ENCODE assay signal across 28 cellular contexts in genomic region chr3:30452446-30452845, GRCh38.
DNase-seq lines count a peak whose midpoint lies in the region; ATAC-seq, FAIRE-seq and TF ChIP-seq lines count a peak whose summit lies in the region.
"Had no signal": no experiment of that assay in that cellular context is flagged by ENCODE, and none has a peak within 500 bp of the region (broad histone marks: within the 10 kb centered on the region; RNA-seq: fewer than 3 reads in every experiment).

No MANE protein-coding gene starts in this region.

- no peak overlapping the region for H2AFZ ChIP-seq in SK-N-SH (ENCODE audit: low read depth)
- no peak overlapping the region for H2AFZ ChIP-seq in astrocyte (ENCODE audit: low read depth, low read length)

- peak; percentile 26 for FAIRE-seq in astrocyte (lab: Jason Lieb, UNC)
- FAIRE-seq: A549, D721Med, GM12878, GM12892, GM18507 had no signal

- peaks cover 12% of the 10 kb centered on the region for H3K4me1 Mint-ChIP-seq in astrocyte (ENCODE audit: low read depth, unreplicated experiment)
- H3K4me1 Mint-ChIP-seq: B cell had no signal

- H3K27me3 Mint-ChIP-seq in astrocyte (ENCODE audit: low read depth, unreplicated experiment), result no peaks in the 10 kb centered on the region
- H3K27me3 Mint-ChIP-seq: B cell; CD4-positive, alpha-beta T cell had no signal

- no peak overlapping the region for H3K4me3 Mint-ChIP-seq in astrocyte (ENCODE audit: unreplicated experiment)
- H3K4me3 Mint-ChIP-seq: B cell; CD4-positive, alpha-beta T cell; CD8-positive, alpha-beta T cell had no signal

- CTCF ChIA-PET in SK-N-SH (lab: Yijun Ruan, JAX), result no interaction called here

- H3K9me3 ChIP-seq in SK-N-SH, result peaks cover 6% of the 10 kb centered on the region
- H3K9me3 ChIP-seq in left ventricle myocardium inferior (replicated peaks), result peaks cover 12% of the 10 kb centered on the region
- no peaks in the 10 kb centered on the region for H3K9me3 ChIP-seq in astrocyte (ENCODE audit: insufficient read depth, low read depth, low read length)
- H3K9me3 ChIP-seq in tibial artery, result no peaks in the 10 kb centered on the region
- H3K9me3 ChIP-seq: A549 had no signal

- DNase-seq in SK-N-SH (no peak), left ventricle myocardium inferior (no peak), left ventricle myocardium superior (no peak), astrocyte (ENCODE audit: low read depth) (no peak), tibial artery (no peak), SHP77 treated with DMSO at 0.1 percent for 48 hours (lab: John Stamatoyannopoulos, UW) (no peak)
- DNase-seq: AML-193; Caco-2; Calu3; CD4-positive, alpha-beta T cell; CD8-positive, alpha-beta T cell; DMS153; DMS53; DMS79; DND-41; EL; GDM1 had no signal

- H3K9ac ChIP-seq in SK-N-SH (no peak overlapping the region), astrocyte (ENCODE audit: low read length) (no peak overlapping the region)
- H3K9ac ChIP-seq: BLaER1 treated with 17β-estradiol and CSF1 and Interleukin-3, amounts not matched to agents 10 nM and 100 nM had no signal

- H3K36me3 ChIP-seq in SK-N-SH (replicated peaks in 1 of 2; ENCODE audit: control insufficient read depth in 1 of 2, insufficient read depth in 2 of 2, low read length in 1 of 2) (no peaks in the 10 kb centered on the region), left ventricle myocardium inferior (no peaks in the 10 kb centered on the region), astrocyte (ENCODE audit: insufficient read depth, low read length) (no peaks in the 10 kb centered on the region), tibial artery (no peaks in the 10 kb centered on the region)
- H3K36me3 ChIP-seq: BLaER1 treated with 17β-estradiol and CSF1 and Interleukin-3, amounts not matched to agents 10 nM and 100 nM had no signal

- peaks cover 1% of the 10 kb centered on the region for H3K9me3 Mint-ChIP-seq in astrocyte (ENCODE audit: unreplicated experiment)
- H3K9me3 Mint-ChIP-seq: CD4-positive, alpha-beta T cell had no signal

- H4K20me1 ChIP-seq in SK-N-SH (ENCODE audit: insufficient read depth) (no peaks in the 10 kb centered on the region), astrocyte (ENCODE audit: insufficient read depth, low read length) (no peaks in the 10 kb centered on the region)
- H4K20me1 ChIP-seq: BLaER1 treated with 17β-estradiol and CSF1 and Interleukin-3, amounts not matched to agents 10 nM and 100 nM had no signal

- 75% methylated on average over 3 of the region's 3 CpGs for WGBS in SK-N-SH (ENCODE audit: low lambda C conversion rate)

- no peak overlapping the region for H3K27ac Mint-ChIP-seq in astrocyte (ENCODE audit: unreplicated experiment)
- H3K27ac Mint-ChIP-seq: B cell; CD4-positive, alpha-beta T cell; CD8-positive, alpha-beta T cell had no signal

- TF ChIP-seq CTCF in SK-N-SH (IDR thresholded peaks at IDR 0.05), result no peak
- no peak for TF ChIP-seq CTCF in left ventricle myocardium inferior (IDR thresholded peaks at IDR 0.05; ENCODE audit: borderline replicate concordance)
- no peak for TF ChIP-seq CTCF in astrocyte (IDR thresholded peaks at IDR 0.05; ENCODE audit: insufficient read depth, low read depth, low read length)
- TF ChIP-seq CTCF in tibial artery (IDR thresholded peaks at IDR 0.05), result no peak

- peaks cover 9% of the 10 kb centered on the region for H3F3A ChIP-seq in SK-N-SH (replicated peaks; ENCODE audit: insufficient read depth)

- H3K4me2 ChIP-seq in SK-N-SH (no peak overlapping the region), astrocyte (ENCODE audit: low read length) (no peak overlapping the region)
- H3K4me2 ChIP-seq: A549 had no signal

- TF ChIP-seq RAD21 in SK-N-SH (IDR thresholded peaks at IDR 0.05; ENCODE audit: low read length), result no peak

- H3K27me3 ChIP-seq in SK-N-SH (ENCODE audit: insufficient read depth) (no peaks in the 10 kb centered on the region), left ventricle myocardium inferior (ENCODE audit: low read depth) (no peaks in the 10 kb centered on the region), astrocyte (ENCODE audit: insufficient read depth, low read length) (no peaks in the 10 kb centered on the region), tibial artery (no peaks in the 10 kb centered on the region)
- H3K27me3 ChIP-seq: BLaER1 treated with 17β-estradiol and CSF1 and Interleukin-3, amounts not matched to agents 10 nM and 100 nM had no signal

- H3K27ac ChIP-seq in SK-N-SH (ENCODE audit: low read depth in 2 of 2, low read length in 1 of 2) (no peak overlapping the region; a peak in 2 of 4 replicates), left ventricle myocardium inferior (replicated peaks) (peak overlapping the region; percentile 82), astrocyte (ENCODE audit: low read depth, low read length) (no peak overlapping the region), tibial artery (peak overlapping the region; percentile 27 to 70)
- H3K27ac ChIP-seq: 22Rv1; A549; BLaER1 treated with 17β-estradiol and CSF1 and Interleukin-3, amounts not matched to agents 10 nM and 100 nM; C4-2B had no signal

- TF ChIP-seq EP300 in SK-N-SH (IDR thresholded peaks at IDR 0.05; ENCODE audit: borderline replicate concordance in 1 of 2, low read depth in 1 of 2, low read length in 1 of 2), result no peak

- ATAC-seq in SK-N-SH treated with all-trans-retinoic acid at 6 μM for 48 hours (no peak), left ventricle myocardium superior (no peak), GM19351 (IDR thresholded peaks at IDR 0.05; ENCODE audit: unreplicated experiment) (no peak)
- ATAC-seq: A549; CD8-positive, alpha-beta T cell; GM12878 had no signal

- H3K4me1 ChIP-seq in SK-N-SH (ENCODE audit: control insufficient read depth in 1 of 2, insufficient read depth in 2 of 2, low read depth in 1 of 2, low read length in 1 of 2) (no peaks in the 10 kb centered on the region; a peak in 1 of 4 replicates), left ventricle myocardium inferior (peaks cover 32% of the 10 kb centered on the region), astrocyte (ENCODE audit: insufficient read depth, low read length) (no peaks in the 10 kb centered on the region), tibial artery (peaks cover 0 to 45% (median 18%) of the 10 kb centered on the region in 4 donors)
- H3K4me1 ChIP-seq: A549, Caco-2 had no signal

- no peaks in the 10 kb centered on the region for H3K36me3 Mint-ChIP-seq in astrocyte (ENCODE audit: low read depth, unreplicated experiment)
- H3K36me3 Mint-ChIP-seq: CD8-positive, alpha-beta T cell had no signal

- H3K4me3 ChIP-seq in SK-N-SH (ENCODE audit: low read depth in 2 of 2, low read length in 1 of 2) (no peak overlapping the region), left ventricle myocardium inferior (no peak overlapping the region), astrocyte (ENCODE audit: insufficient read depth, low read depth, low read length) (no peak overlapping the region), tibial artery (no peak overlapping the region)
- H3K4me3 ChIP-seq: A549; BLaER1 treated with 17β-estradiol and CSF1 and Interleukin-3, amounts not matched to agents 10 nM and 100 nM; GM12878 had no signal

- no peaks in the 10 kb centered on the region for H3K9me2 ChIP-seq in SK-N-SH

- no peaks in the 10 kb centered on the region for H3K79me2 ChIP-seq in SK-N-SH (ENCODE audit: insufficient read depth)
- H3K79me2 ChIP-seq in astrocyte (ENCODE audit: insufficient read depth, low read length), result no peaks in the 10 kb centered on the region

- intact Hi-C loops in left ventricle myocardium inferior (cut with micrococcal nuclease) (no loop called here), left ventricle myocardium superior (cut with micrococcal nuclease) (loop anchor here (10.0 kb wide), 1 partner anchor 232 kb away; no protein-coding TSS in a partner anchor), tibial artery (cut with DNase I; ENCODE audit: low total_unique reads) (no loop called here)

- POLR2A ChIA-PET in SK-N-SH (lab: Yijun Ruan, JAX), result no interaction called here

TF ChIP-seq in SK-N-SH treated with all-trans-retinoic acid at 6 μM for 48 hours, 23 proteins besides CTCF, POLR2A, EP300 and RAD21:
- TF ChIP-seq ISL1 (CRISPR knock-in tag; IDR thresholded peaks at IDR 0.05) (no peak), ZNF8 (CRISPR knock-in tag; IDR thresholded peaks at IDR 0.05) (peak; percentile 98)
TF ChIP-seq in SK-N-SH treated with all-trans-retinoic acid at 6 μM for 48 hours: peak in this region for 1.

TF ChIP-seq in SK-N-SH, 30 proteins besides CTCF, POLR2A, EP300 and RAD21 (continues in another document):
- TF ChIP-seq SMC3 (IDR thresholded peaks at IDR 0.05; ENCODE audit: low read depth, low read length), result no peak
- TF ChIP-seq, protein P1, sequence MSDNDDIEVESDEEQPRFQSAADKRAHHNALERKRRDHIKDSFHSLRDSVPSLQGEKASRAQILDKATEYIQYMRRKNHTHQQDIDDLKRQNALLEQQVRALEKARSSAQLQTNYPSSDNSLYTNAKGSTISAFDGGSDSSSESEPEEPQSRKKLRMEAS (IDR thresholded peaks at IDR 0.05; ENCODE audit: low read depth), result no peak
- no peak for TF ChIP-seq RFX5 (IDR thresholded peaks at IDR 0.05; ENCODE audit: low read length)
- no peak for TF ChIP-seq TEAD4 (IDR thresholded peaks at IDR 0.05; ENCODE audit: borderline replicate concordance, insufficient read depth)
- TF ChIP-seq JUND (IDR thresholded peaks at IDR 0.05), result no peak
- no peak for TF ChIP-seq ELF1 (IDR thresholded peaks at IDR 0.05)
- no peak for TF ChIP-seq NRF1 (IDR thresholded peaks at IDR 0.05; ENCODE audit: low read depth, low read length)
- no peak for TF ChIP-seq YY1 (IDR thresholded peaks at IDR 0.05; ENCODE audit: low read depth)
- TF ChIP-seq CHD2 (IDR thresholded peaks at IDR 0.05; ENCODE audit: low read length, partially characterized antibody), result no peak
- no peak for TF ChIP-seq POLR2AphosphoS5 (IDR thresholded peaks at IDR 0.05; ENCODE audit: low read depth, low read length)
- no peak for TF ChIP-seq RCOR1 (IDR thresholded peaks at IDR 0.05; ENCODE audit: low read length)
- no peak for TF ChIP-seq SIN3A (IDR thresholded peaks at IDR 0.05; ENCODE audit: borderline replicate concordance, low read depth, low read length)
- no peak for TF ChIP-seq FOXJ3 (CRISPR knock-in tag; IDR thresholded peaks at IDR 0.05)
- no peak for TF ChIP-seq USF2 (IDR thresholded peaks at IDR 0.05; ENCODE audit: borderline replicate concordance, low read depth, low read length)
- TF ChIP-seq GABPA (IDR thresholded peaks at IDR 0.05; ENCODE audit: low read depth), result no peak
- no peak for TF ChIP-seq FOXM1 (IDR thresholded peaks at IDR 0.05; ENCODE audit: low read depth)
- TF ChIP-seq EZH2phosphoT487 (IDR thresholded peaks at IDR 0.05; ENCODE audit: borderline replicate concordance, low read depth), result no peak

Comparison
In these comparisons a context has a peak if more than half of its experiments do, and no peak if none do; other contexts are left out.
1. H3K27ac ChIP-seq: peak in left ventricle myocardium inferior (single experiment) and tibial artery (2 of 2); none in SK-N-SH (0 of 2) and astrocyte (single experiment).